In the genomic region with DNA sequence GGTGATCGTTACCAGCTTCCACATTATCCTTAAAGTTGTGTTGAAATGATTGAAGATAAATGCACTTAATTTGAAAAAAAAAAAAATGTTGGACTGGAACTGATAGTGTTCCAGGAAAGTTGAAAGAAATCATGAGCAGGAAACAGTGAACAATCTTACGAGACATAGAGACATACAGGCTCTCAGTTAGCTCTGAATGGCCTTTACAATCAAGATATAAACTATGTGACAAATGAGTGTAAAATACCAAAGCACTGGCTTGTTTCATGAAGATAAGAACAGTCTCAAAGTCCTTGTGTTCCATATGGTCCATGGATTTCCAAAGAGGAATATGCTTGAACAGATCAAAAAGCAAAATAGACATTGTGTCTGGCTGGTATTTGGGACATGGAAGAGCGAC, we compare ENCODE assay signal across 11 cellular contexts.
DNase-seq lines count a peak whose midpoint lies in the region; ATAC-seq and TF ChIP-seq lines count a peak whose summit lies in the region.
"Had no signal": no experiment of that assay in that cellular context is flagged by ENCODE, and none has a peak within 500 bp of the region (broad histone marks: within the 10 kb centered on the region; RNA-seq: fewer than 3 reads in every experiment).

No MANE protein-coding gene starts in this region.

- H3K9me3 ChIP-seq in SK-N-MC (ENCODE audit: low read depth, low read length) (no peaks in the 10 kb centered on the region), osteoblast (ENCODE audit: low read depth, low read length) (no peaks in the 10 kb centered on the region)

- H2AFZ ChIP-seq in osteoblast (ENCODE audit: low read length): peak overlapping the region; percentile 56

- no peak overlapping the region for H3K9ac ChIP-seq in SK-N-MC (ENCODE audit: insufficient read length)

- peak overlapping the region; percentile 18; the same call in 1 of the 2 replicates for H3K4me3 ChIP-seq in SK-N-MC
- H3K4me3 ChIP-seq in osteoblast (ENCODE audit: insufficient read depth, low read length): no peak overlapping the region

- TF ChIP-seq CTCF in osteoblast (IDR thresholded peaks at IDR 0.05; ENCODE audit: extremely low read depth, low read depth, low read length): no peak

- no peaks in the 10 kb centered on the region for H3K4me1 ChIP-seq in osteoblast (ENCODE audit: insufficient read depth, low read length)

- DNase-seq in Right ventricle myocardium superior (no peak), cardiac septum (ENCODE audit: low spot score) (no peak), SK-N-MC (ENCODE audit: low read depth, low spot score) (no peak), left kidney (ENCODE audit: low read depth, low spot score) (peak; percentile 2), osteoblast (ENCODE audit: insufficient read length, low spot score, missing footprints) (no peak), substantia nigra (lab: John Stamatoyannopoulos, UW) (no peak)
- DNase-seq: NCI-H226, NCI-H526 treated with DMSO at 0.1 percent for 48 hours had no signal

- H3K27me3 ChIP-seq in osteoblast (ENCODE audit: insufficient read depth, low read length): no peaks in the 10 kb centered on the region

- ATAC-seq in Right ventricle myocardium superior (ENCODE audit: poor library complexity) (peak; percentile 51), HG02588 (IDR thresholded peaks at IDR 0.05; ENCODE audit: unreplicated experiment) (no peak), GM21825 (IDR thresholded peaks at IDR 0.05; ENCODE audit: unreplicated experiment) (no peak)

- H3K27ac ChIP-seq in SK-N-MC (peak overlapping the region; percentile 68), osteoblast (ENCODE audit: low read depth, low read length) (no peak overlapping the region), substantia nigra (ENCODE audit: low read depth, low read length, poor library complexity, severe bottlenecking) (no peak overlapping the region)
- H3K27ac ChIP-seq: C4-2B had no signal

- H3K4me2 ChIP-seq in osteoblast (ENCODE audit: insufficient read depth, low read length): no peak overlapping the region

- no peaks in the 10 kb centered on the region for H3K79me2 ChIP-seq in osteoblast (ENCODE audit: insufficient read depth, low read length)

- H4K20me1 ChIP-seq in osteoblast (ENCODE audit: insufficient read depth, low read length): no peaks in the 10 kb centered on the region

- intact Hi-C loops in Right ventricle myocardium superior (cut with DNase I): no loop called here
- intact Hi-C loops in cardiac septum (cut with DNase I): loop anchor here (10.0 kb wide), 1 partner anchor 205 kb away; no protein-coding TSS in a partner anchor

- H3K36me3 ChIP-seq in SK-N-MC (ENCODE audit: insufficient read depth, low read length): no peaks in the 10 kb centered on the region
- H3K36me3 ChIP-seq in osteoblast (ENCODE audit: insufficient read depth, low read length): no peaks in the 10 kb centered on the region
